Comparison of ENCODE assay signal across 8 cellular contexts in genomic region chr5:132777209-132778069, GRCh38. TPM values are rescaled to one million over a fixed set of nuclear protein-coding genes. Genes with fewer than 3 reads are reported as not detected.
DNase-seq lines count a peak whose midpoint lies in the region; ATAC-seq and TF ChIP-seq lines count a peak whose summit lies in the region.

TSS of gene SEPTIN8 (minus strand) at chr5:132777239. CDS start at chr5:132777137, 102 bp downstream.

- peaks cover 8% of the 10 kb centered on the region; the same call in 1 of the 2 replicates for H3F3A ChIP-seq in DOHH2 (ENCODE audit: control insufficient read depth, insufficient read depth)

- peak within 1 kb of the TSS; percentile 52 for H4K91ac ChIP-seq in mesenchymal stem cell (ENCODE audit: low read length)

- H3K4me3 Mint-ChIP-seq in activated CD8-positive, alpha-beta T cell treated with anti-CD3 and anti-CD28 coated beads for 36 hours = peak within 1 kb of the TSS; percentile 67
- peak within 1 kb of the TSS; percentile 78 for H3K4me3 Mint-ChIP-seq in stimulated activated effector memory CD8-positive, alpha-beta T cell treated with anti-CD3 and anti-CD28 coated beads, Interleukin-12 subunit alpha, Interleukin-12 subunit beta, amount 100 ng/mL, for 72 hours

- H4K20me1 ChIP-seq in DOHH2 (ENCODE audit: control insufficient read depth, insufficient read depth, low read depth, low read length) = no peaks in the 10 kb centered on the region

- TF ChIP-seq CTCF in DOHH2 (IDR thresholded peaks at IDR 0.05; ENCODE audit: low read depth, low read length, poor library complexity, severe bottlenecking) = no peak
- no peak for TF ChIP-seq CTCF in activated CD8-positive, alpha-beta T cell treated with anti-CD3 and anti-CD28 coated beads for 36 hours (IDR thresholded peaks at IDR 0.05)

- peak within 1 kb of the TSS; percentile 80 for H2BK120ac ChIP-seq in mesenchymal stem cell (ENCODE audit: low read depth, low read length)

- H3K9me2 ChIP-seq in DOHH2 (replicated peaks; ENCODE audit: control insufficient read depth, low read length) = no peaks in the 10 kb centered on the region

- H3K18ac ChIP-seq in mesenchymal stem cell (ENCODE audit: low read depth in 1 of 2, low read length in 2 of 2) = peak within 1 kb of the TSS; percentile 46 to 86

- peak within 1 kb of the TSS; percentile 76 to 81 for H3K4ac ChIP-seq in mesenchymal stem cell (ENCODE audit: low read depth in 1 of 2, low read length in 2 of 2)

- no peaks in the 10 kb centered on the region for H3K4me1 ChIP-seq in DOHH2 (ENCODE audit: control insufficient read depth, low read length)
- H3K4me1 ChIP-seq in endocrine pancreas (ENCODE audit: control insufficient read depth, insufficient read depth, low read length) = peaks cover 12% of the 10 kb centered on the region
- H3K4me1 ChIP-seq in mesenchymal stem cell (ENCODE audit: control insufficient read depth, insufficient read depth, low read depth, low read length) = peaks cover 43% of the 10 kb centered on the region

- POLR2A ChIA-PET in activated CD8-positive, alpha-beta T cell treated with anti-CD3 and anti-CD28 coated beads for 36 hours (lab: Charles Lee) = interaction anchor here (0.8 to 1.3 kb wide), 3 partner anchors 14 to 27 kb away, joined by 3 to 7 read pairs (median 4); no protein-coding TSS in a partner anchor

- peak within 1 kb of the TSS; percentile 95 for H4K8ac ChIP-seq in mesenchymal stem cell (ENCODE audit: low read length)

- intact Hi-C loops in activated CD8-positive, alpha-beta T cell treated with anti-CD3 and anti-CD28 coated beads for 36 hours (cut with micrococcal nuclease) = no loop called here

- no peaks in the 10 kb centered on the region for H3K79me2 ChIP-seq in DOHH2 (ENCODE audit: control insufficient read depth, low read length)

- H3K27ac ChIP-seq in DOHH2 (ENCODE audit: low read depth, low read length) (no peak within 1 kb of the TSS), mesenchymal stem cell (ENCODE audit: low read length, poor library complexity, severe bottlenecking) (peak within 1 kb of the TSS; percentile 88)

- H2BK15ac ChIP-seq in mesenchymal stem cell (ENCODE audit: low read depth, poor library complexity, severe bottlenecking) = peak within 1 kb of the TSS; percentile 79

- ATAC-seq in GM21447 (IDR thresholded peaks at IDR 0.05; ENCODE audit: unreplicated experiment) = peak; percentile 69
- peak; percentile 74 for ATAC-seq in activated CD8-positive, alpha-beta T cell treated with anti-CD3 and anti-CD28 coated beads for 36 hours
- ATAC-seq in stimulated activated effector memory CD8-positive, alpha-beta T cell treated with anti-CD3 and anti-CD28 coated beads, Interleukin-12 subunit alpha, Interleukin-12 subunit beta, amount 100 ng/mL, for 72 hours = peak; percentile 75
- no peak for ATAC-seq in HG02571 (IDR thresholded peaks at IDR 0.05; ENCODE audit: unreplicated experiment)

- peak within 1 kb of the TSS; percentile 11 to 46 for H3K23ac ChIP-seq in mesenchymal stem cell (ENCODE audit: low read length in 2 of 2)

- H2BK12ac ChIP-seq in mesenchymal stem cell (ENCODE audit: low read length in 2 of 2) = peak within 1 kb of the TSS in 1 of 2 experiments; percentile 3

- peaks cover 20% of the 10 kb centered on the region for H3K27me3 Mint-ChIP-seq in activated CD8-positive, alpha-beta T cell treated with anti-CD3 and anti-CD28 coated beads for 36 hours

- H3K14ac ChIP-seq in mesenchymal stem cell (ENCODE audit: low read length in 2 of 2) = peak within 1 kb of the TSS in 1 of 2 experiments; percentile 90

- H3K9me3 ChIP-seq in DOHH2 (ENCODE audit: control insufficient read depth, insufficient read depth, low read length) (no peaks in the 10 kb centered on the region), endocrine pancreas (ENCODE audit: control insufficient read depth, low read length) (no peaks in the 10 kb centered on the region), mesenchymal stem cell (ENCODE audit: control insufficient read depth, low read length) (no peaks in the 10 kb centered on the region)

- H3K36me3 ChIP-seq in DOHH2 (ENCODE audit: control insufficient read depth, low read length) (no peaks in the 10 kb centered on the region), endocrine pancreas (ENCODE audit: control insufficient read depth, insufficient read depth, low read length) (no peaks in the 10 kb centered on the region), mesenchymal stem cell (ENCODE audit: control insufficient read depth in 1 of 2, insufficient read depth in 2 of 2, low read depth in 1 of 2, low read length in 2 of 2) (peaks cover 0 to 17% of the 10 kb centered on the region in 2 experiments)

- H3K4me3 ChIP-seq in DOHH2 (ENCODE audit: low read length) = peak within 1 kb of the TSS; percentile 69
- peak within 1 kb of the TSS; percentile 79 for H3K4me3 ChIP-seq in endocrine pancreas (ENCODE audit: control insufficient read depth, insufficient read depth, low read length)
- H3K4me3 ChIP-seq in mesenchymal stem cell (ENCODE audit: insufficient read depth in 1 of 2, low read depth in 1 of 2, low read length in 2 of 2) = peak within 1 kb of the TSS; percentile 78 to 85

- peaks cover 63% of the 10 kb centered on the region for H3K27me3 ChIP-seq in DOHH2 (ENCODE audit: control insufficient read depth, low read length)
- no peaks in the 10 kb centered on the region for H3K27me3 ChIP-seq in endocrine pancreas (ENCODE audit: control insufficient read depth, insufficient read depth, low read length)
- peaks cover 0 to 9% of the 10 kb centered on the region in 2 experiments for H3K27me3 ChIP-seq in mesenchymal stem cell (ENCODE audit: control insufficient read depth in 1 of 2, insufficient read depth in 1 of 2, low read length in 2 of 2)

- H3K4me2 ChIP-seq in DOHH2 (ENCODE audit: low read length) = peak within 1 kb of the TSS; percentile 58
- H3K4me2 ChIP-seq in mesenchymal stem cell (ENCODE audit: low read length, poor library complexity, severe bottlenecking) = peak within 1 kb of the TSS; percentile 97

- peaks cover 34% of the 10 kb centered on the region for H3K79me1 ChIP-seq in mesenchymal stem cell (replicated peaks; ENCODE audit: low read length, poor library complexity, severe bottlenecking)

- no peak within 1 kb of the TSS for H3K27ac Mint-ChIP-seq in activated CD8-positive, alpha-beta T cell treated with anti-CD3 and anti-CD28 coated beads for 36 hours
- H3K27ac Mint-ChIP-seq in stimulated activated effector memory CD8-positive, alpha-beta T cell treated with anti-CD3 and anti-CD28 coated beads, Interleukin-12 subunit alpha, Interleukin-12 subunit beta, amount 100 ng/mL, for 72 hours = peak within 1 kb of the TSS; percentile 88

- no peaks in the 10 kb centered on the region for H3K9me3 Mint-ChIP-seq in activated CD8-positive, alpha-beta T cell treated with anti-CD3 and anti-CD28 coated beads for 36 hours
- H3K9me3 Mint-ChIP-seq in stimulated activated effector memory CD8-positive, alpha-beta T cell treated with anti-CD3 and anti-CD28 coated beads, Interleukin-12 subunit alpha, Interleukin-12 subunit beta, amount 100 ng/mL, for 72 hours = no peaks in the 10 kb centered on the region

- 8% methylated on average over 64 of the region's 82 CpGs for WGBS in mesenchymal stem cell

- peak within 1 kb of the TSS; percentile 37 for H2AK5ac ChIP-seq in mesenchymal stem cell (ENCODE audit: low read length, severe bottlenecking)

- CTCF ChIA-PET in activated CD8-positive, alpha-beta T cell treated with anti-CD3 and anti-CD28 coated beads for 36 hours (lab: Charles Lee) = interaction anchor here (2.8 to 2.9 kb wide), 2 partner anchors 31 to 42 kb away, joined by 9 to 12 read pairs; partner anchors contain the start of gene CCNI2

- H2BK5ac ChIP-seq in mesenchymal stem cell (ENCODE audit: low read depth, low read length, poor library complexity, severe bottlenecking) = peak within 1 kb of the TSS; percentile 76

- H3K4me1 Mint-ChIP-seq in activated CD8-positive, alpha-beta T cell treated with anti-CD3 and anti-CD28 coated beads for 36 hours (ENCODE audit: low read depth) = peaks cover 8% of the 10 kb centered on the region
- H3K4me1 Mint-ChIP-seq in stimulated activated effector memory CD8-positive, alpha-beta T cell treated with anti-CD3 and anti-CD28 coated beads, Interleukin-12 subunit alpha, Interleukin-12 subunit beta, amount 100 ng/mL, for 72 hours = peaks cover 42% of the 10 kb centered on the region

- peak within 1 kb of the TSS; percentile 85 for H2AFZ ChIP-seq in mesenchymal stem cell (ENCODE audit: low read depth, low read length)

- H3K9ac ChIP-seq in endocrine pancreas (ENCODE audit: control insufficient read depth, insufficient read depth, low read length) (peak within 1 kb of the TSS; percentile 76), mesenchymal stem cell (ENCODE audit: low read length) (peak within 1 kb of the TSS; percentile 78)

- DNase-seq in LHCN-M2 (ENCODE audit: low read depth) (peak; percentile 24), mesenchymal stem cell (peak; percentile 57)
- DNase-seq in activated CD8-positive, alpha-beta T cell treated with anti-CD3 and anti-CD28 coated beads for 36 hours = peak; percentile 52
- DNase-seq in stimulated activated effector memory CD8-positive, alpha-beta T cell treated with anti-CD3 and anti-CD28 coated beads, Interleukin-12 subunit alpha, Interleukin-12 subunit beta, amount 100 ng/mL, for 72 hours (ENCODE audit: low spot score in 2 of 2) = peak; percentile 52 to 79

- no peaks in the 10 kb centered on the region for H3K36me3 Mint-ChIP-seq in activated CD8-positive, alpha-beta T cell treated with anti-CD3 and anti-CD28 coated beads for 36 hours (ENCODE audit: low read depth)
- no peaks in the 10 kb centered on the region for H3K36me3 Mint-ChIP-seq in stimulated activated effector memory CD8-positive, alpha-beta T cell treated with anti-CD3 and anti-CD28 coated beads, Interleukin-12 subunit alpha, Interleukin-12 subunit beta, amount 100 ng/mL, for 72 hours

RNA-seq across cellular contexts. Expression of gene SEPTIN8, which starts in this region (rescaled TPM):
- 21.3 and 26.2 TPM in 2 replicates for total RNA-seq in LHCN-M2 (2014; rRNA removed)
- polyA plus RNA-seq in LHCN-M2 (2012) = 26.2 TPM
- total RNA-seq in activated CD8-positive, alpha-beta T cell treated with anti-CD3 and anti-CD28 coated beads for 36 hours = 10 to 100 TPM; 25.2 to 27.1 TPM
- polyA plus RNA-seq in mesenchymal stem cell (2013, experiment 1 of 2) = 56.6 TPM
- 56.6 TPM for polyA plus RNA-seq in mesenchymal stem cell (2013, experiment 2 of 2)
